In genomic region chr5:34941936-34942335, GRCh38 we compare ENCODE assay signal across 1 cellular context.
TF ChIP-seq lines count a peak whose summit lies in the region.

No MANE protein-coding gene starts in this region.

TF ChIP-seq in endothelial cell of umbilical vein, 7 proteins besides CTCF, POLR2A, EP300 and RAD21:
- TF ChIP-seq MYC (IDR thresholded peaks at IDR 0.05; ENCODE audit: low read depth, low read length): no peak
- TF ChIP-seq EZH2 (IDR thresholded peaks at IDR 0.05; ENCODE audit: borderline replicate concordance, low read depth, low read length, severe bottlenecking): no peak
- TF ChIP-seq GATA2 (IDR thresholded peaks at IDR 0.05; ENCODE audit: insufficient read depth, insufficient read length, low read depth, low read length): no peak
